In the genomic region with DNA sequence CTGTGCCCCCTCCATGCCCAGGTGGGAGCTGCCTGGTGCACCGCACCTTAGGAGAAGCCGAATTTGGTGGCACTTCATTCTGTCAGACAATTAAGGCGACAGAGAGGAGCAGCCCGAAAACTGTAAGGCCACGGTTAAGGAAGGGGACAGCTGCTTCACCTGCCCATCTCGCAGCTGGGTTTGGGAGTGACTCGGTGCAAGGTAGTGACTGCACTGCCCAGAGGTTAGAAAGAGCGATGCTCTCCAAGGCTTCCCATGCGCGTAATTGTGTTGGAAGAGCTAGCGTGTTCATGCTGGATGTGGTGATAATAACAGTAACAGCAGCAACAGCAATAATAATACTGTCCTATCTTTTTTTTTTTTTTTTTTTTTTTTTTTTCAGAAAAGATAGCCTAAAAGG, we compare ENCODE assay signal across 1 cellular context.
TF ChIP-seq lines count a peak whose summit lies in the region.

No MANE protein-coding gene starts in this region.

TF ChIP-seq in GM23338, 12 proteins besides CTCF, POLR2A, EP300 and RAD21 (continued from another document):
- TF ChIP-seq, protein P1, sequence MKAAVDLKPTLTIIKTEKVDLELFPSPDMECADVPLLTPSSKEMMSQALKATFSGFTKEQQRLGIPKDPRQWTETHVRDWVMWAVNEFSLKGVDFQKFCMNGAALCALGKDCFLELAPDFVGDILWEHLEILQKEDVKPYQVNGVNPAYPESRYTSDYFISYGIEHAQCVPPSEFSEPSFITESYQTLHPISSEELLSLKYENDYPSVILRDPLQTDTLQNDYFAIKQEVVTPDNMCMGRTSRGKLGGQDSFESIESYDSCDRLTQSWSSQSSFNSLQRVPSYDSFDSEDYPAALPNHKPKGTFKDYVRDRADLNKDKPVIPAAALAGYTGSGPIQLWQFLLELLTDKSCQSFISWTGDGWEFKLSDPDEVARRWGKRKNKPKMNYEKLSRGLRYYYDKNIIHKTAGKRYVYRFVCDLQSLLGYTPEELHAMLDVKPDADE (IDR thresholded peaks at IDR 0.05) = no peak
- no peak for TF ChIP-seq STAT1 (IDR thresholded peaks at IDR 0.05; ENCODE audit: unreplicated experiment)
- no peak for TF ChIP-seq NANOG (IDR thresholded peaks at IDR 0.05; ENCODE audit: borderline replicate concordance)
TF ChIP-seq in GM23338: peak in this region for 0.
